8 cellular contexts compared by ENCODE assay signal in genomic region chr12:6278439-6279255, GRCh38. TPM values are rescaled to one million over a fixed set of nuclear protein-coding genes. Genes with fewer than 3 reads are reported as not detected.
DNase-seq lines count a peak whose midpoint lies in the region; ATAC-seq lines count a peak whose summit lies in the region.

No MANE protein-coding gene starts in this region.

- intact Hi-C loops in left colon (cut with DNase I, micrococcal nuclease): loop anchor here in 1 of 2 donors (5.0 kb wide), 1 partner anchor 81 kb away; no protein-coding TSS in a partner anchor

- DNase-seq in NCI-H2081 (lab: John Stamatoyannopoulos, UW) (peak; percentile 68 to 74), NCI-H2081 treated with DMSO at 0.1 percent for 48 hours (lab: John Stamatoyannopoulos, UW) (no peak), NCI-H2107 (lab: John Stamatoyannopoulos, UW) (peak; percentile 62), left colon (peak; percentile 91)
- DNase-seq in activated CD4-positive, alpha-beta T cell treated with anti-CD3 and anti-CD28 coated beads for 4 hours: peak; percentile 81 to 83
- peak; percentile 54 to 77 (median 74) for DNase-seq in stimulated activated CD4-positive, alpha-beta T cell treated with anti-CD3 and anti-CD28 coated beads, Interleukin-1b, Interleukin-23, amount 100 ng/mL, for 24 hours (ENCODE audit: low read depth in 4 of 4, low spot score in 1 of 4)

- H3K27ac ChIP-seq in cingulate gyrus (ENCODE audit: low read depth, low read length): peak overlapping the region; percentile 72

- peak; percentile 83 for ATAC-seq in HG02798 (IDR thresholded peaks at IDR 0.05; ENCODE audit: poor library complexity, unreplicated experiment)
- peak; percentile 86 for ATAC-seq in left colon

RNA-seq across cellular contexts. Expression of gene PLEKHG6, which starts 31.8 kb away (rescaled TPM):
- 100 to 1,000 TPM; 140 to 147 TPM for total RNA-seq in left colon
